10 cellular contexts compared by ENCODE assay signal in the genomic region with DNA sequence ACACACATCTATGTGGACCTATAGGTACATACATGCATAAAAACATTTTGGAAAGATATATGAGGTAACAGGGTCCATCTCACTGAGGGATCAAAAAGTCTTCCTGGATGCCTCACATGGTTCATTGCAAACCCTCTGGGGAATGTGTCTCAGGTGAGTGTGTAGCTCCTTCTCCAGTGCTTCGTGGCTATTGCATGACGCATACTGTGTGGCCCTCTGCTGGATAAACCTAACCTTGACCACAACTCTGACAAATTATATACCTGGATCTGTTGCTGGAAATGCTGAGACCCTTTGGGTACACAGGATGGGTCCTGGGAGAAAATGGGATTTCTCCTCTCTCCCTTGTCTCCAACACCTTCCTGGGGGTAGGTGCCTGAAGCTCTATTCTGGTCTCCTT.
A peak's percentile ranks its signal among the peaks of the same experiment; 100 is the strongest.
DNase-seq lines count a peak whose midpoint lies in the region; ATAC-seq lines count a peak whose summit lies in the region.
"Had no signal": no experiment of that assay in that cellular context is flagged by ENCODE, and none has a peak within 500 bp of the region (broad histone marks: within the 10 kb centered on the region; RNA-seq: fewer than 3 reads in every experiment).

No MANE protein-coding gene starts in this region.

- DNase-seq in DMS53 (lab: John Stamatoyannopoulos, UW) = peak; percentile 73
- peak; percentile 12 for DNase-seq in HK-2 (ENCODE audit: unreplicated experiment)
- DNase-seq in SK-MEL-5 (ENCODE audit: low read depth, low spot score) = peak; percentile 21
- DNase-seq in left colon = no peak
- DNase-seq in NCI-H2196 (lab: John Stamatoyannopoulos, UW; ENCODE audit: unreplicated experiment) = no peak
- DNase-seq in mucosa of gallbladder (ENCODE audit: low spot score) = no peak
- DNase-seq in NOMO-1 treated with dmso at 0.1 percent for 144 hours (lab: John Stamatoyannopoulos, UW; ENCODE audit: unreplicated experiment) = no peak
- DNase-seq in effector CD8-positive, alpha-beta T cell (lab: John Stamatoyannopoulos, UW) = no peak
- DNase-seq: CD8-positive, alpha-beta T cell; foreskin fibroblast had no signal

- intact Hi-C loops in left colon (cut with DNase I, micrococcal nuclease) = no loop called here

- in situ Hi-C loops in SK-MEL-5 (cut with HindIII; ENCODE audit: low pct_unique_long_range_greater_than_20kb, low sequenced_read_pairs) = no loop called here

- ATAC-seq in left colon = peak; percentile 54
- ATAC-seq: CD8-positive, alpha-beta T cell had no signal

Comparison
In these comparisons a context has a peak if more than half of its experiments do, and no peak if none do; other contexts are left out.
1. DNase-seq: peak in DMS53 (single experiment), HK-2 (single experiment) and SK-MEL-5 (single experiment); none in left colon (0 of 2), NCI-H2196 (single experiment), mucosa of gallbladder (single experiment), NOMO-1 treated with dmso at 0.1 percent for 144 hours (single experiment) and effector CD8-positive, alpha-beta T cell (single experiment).